1 cellular context compared by ENCODE assay signal in the genomic region with DNA sequence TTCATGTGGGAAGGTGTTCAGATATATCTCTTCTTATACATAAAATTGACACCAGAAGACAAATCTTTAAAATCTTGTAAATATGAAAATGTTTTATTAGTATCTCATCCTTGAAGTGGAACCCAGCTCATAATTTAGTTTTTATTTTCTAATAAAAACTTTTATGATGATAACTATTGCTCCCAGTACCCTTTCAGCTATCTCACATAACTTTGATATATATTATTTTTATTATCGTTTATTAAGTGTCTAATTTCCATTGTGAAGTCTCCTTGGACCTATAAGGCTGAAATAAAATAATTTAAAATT.
TF ChIP-seq lines count a peak whose summit lies in the region.

No MANE protein-coding gene starts in this region.

TF ChIP-seq in K562, 482 proteins besides CTCF, POLR2A, EP300 and RAD21:
- TF ChIP-seq ZNF274 (IDR thresholded peaks at IDR 0.05; ENCODE audit: borderline replicate concordance, low read depth, low read length) (peak; percentile 93; the same call in 1 of the 2 replicates), TGIF2 (CRISPR knock-in tag; IDR thresholded peaks at IDR 0.05) (no peak)
TF ChIP-seq in K562: peak in this region for 1.
